In genomic region chr3:102237181-102237580, GRCh38 we compare ENCODE assay signal across 12 cellular contexts.
A peak's percentile ranks its signal among the peaks of the same experiment; 100 is the strongest.
DNase-seq lines count a peak whose midpoint lies in the region; ATAC-seq and TF ChIP-seq lines count a peak whose summit lies in the region.
"Had no signal": no experiment of that assay in that cellular context is flagged by ENCODE, and none has a peak within 500 bp of the region (broad histone marks: within the 10 kb centered on the region; RNA-seq: fewer than 3 reads in every experiment).

No MANE protein-coding gene starts in this region.

- no peaks in the 10 kb centered on the region for H3K79me2 ChIP-seq in smooth muscle cell (ENCODE audit: low read depth)

- no peaks in the 10 kb centered on the region for H3K36me3 ChIP-seq in BLaER1 treated with 17β-estradiol and CSF1 and Interleukin-3, amounts not matched to agents 10 nM and 100 nM
- no peaks in the 10 kb centered on the region for H3K36me3 ChIP-seq in colonic mucosa
- H3K36me3 ChIP-seq in smooth muscle cell (ENCODE audit: low read depth), result no peaks in the 10 kb centered on the region

- TF ChIP-seq CTCF in LNCaP clone FGC (IDR thresholded peaks at IDR 0.05; ENCODE audit: control insufficient read depth, extremely low read depth, insufficient read depth) (no peak), colonic mucosa (IDR thresholded peaks at IDR 0.05) (no peak), smooth muscle cell (IDR thresholded peaks at IDR 0.05; ENCODE audit: borderline replicate concordance, insufficient read depth, poor library complexity, severe bottlenecking) (no peak)

- no peaks in the 10 kb centered on the region for H4K20me1 ChIP-seq in BLaER1 treated with 17β-estradiol and CSF1 and Interleukin-3, amounts not matched to agents 10 nM and 100 nM
- no peaks in the 10 kb centered on the region for H4K20me1 ChIP-seq in smooth muscle cell (ENCODE audit: low read depth)

- H3F3A ChIP-seq in smooth muscle cell (ENCODE audit: low read depth), result no peaks in the 10 kb centered on the region

- peaks cover 16 to 52% (median 42%) of the 10 kb centered on the region in 10 experiments for H3K4me1 ChIP-seq in BLaER1 treated with 17β-estradiol and CSF1 and Interleukin-3, amounts not matched to agents 10 nM and 100 nM
- H3K4me1 ChIP-seq in colonic mucosa (peaks cover 5% of the 10 kb centered on the region), smooth muscle cell (ENCODE audit: low read depth) (peaks cover 8% of the 10 kb centered on the region)
- H3K4me1 ChIP-seq: Caco-2 had no signal

- ATAC-seq in HG03469 (IDR thresholded peaks at IDR 0.05; ENCODE audit: unreplicated experiment), result no peak
- ATAC-seq: HepG2 had no signal

- intact Hi-C loops in colonic mucosa (cut with DNase I), result no loop called here

- H3K9me3 ChIP-seq in BLaER1 treated with 17β-estradiol and CSF1 and Interleukin-3, amounts not matched to agents 10 nM and 100 nM (replicated peaks in 1 of 11), result no peaks in the 10 kb centered on the region
- no peaks in the 10 kb centered on the region for H3K9me3 ChIP-seq in colonic mucosa
- H3K9me3 ChIP-seq in smooth muscle cell (replicated peaks; ENCODE audit: low read depth), result no peaks in the 10 kb centered on the region
- H3K9me3 ChIP-seq: Caco-2 had no signal

- H3K4me2 ChIP-seq in BLaER1 treated with 17β-estradiol and CSF1 and Interleukin-3, amounts not matched to agents 10 nM and 100 nM, result peak overlapping the region in 8 of 11 experiments; percentile 4 to 76 (median 36); a peak in 10 of 22 replicates
- peak overlapping the region; percentile 49 for H3K4me2 ChIP-seq in smooth muscle cell

- no peak overlapping the region for H3K27ac ChIP-seq in BLaER1 treated with 17β-estradiol and CSF1 and Interleukin-3, amounts not matched to agents 10 nM and 100 nM
- H3K27ac ChIP-seq in colonic mucosa, result no peak overlapping the region
- peak overlapping the region; percentile 28 for H3K27ac ChIP-seq in smooth muscle cell (ENCODE audit: low read depth)

- WGBS in smooth muscle cell (ENCODE audit: low lambda C conversion rate), result 54% methylated on average over 3 of the region's 3 CpGs

- no peaks in the 10 kb centered on the region for H3K27me3 ChIP-seq in BLaER1 treated with 17β-estradiol and CSF1 and Interleukin-3, amounts not matched to agents 10 nM and 100 nM
- no peaks in the 10 kb centered on the region for H3K27me3 ChIP-seq in colonic mucosa
- H3K27me3 ChIP-seq in smooth muscle cell (ENCODE audit: low read depth), result no peaks in the 10 kb centered on the region

- DNase-seq in LNCaP clone FGC (ENCODE audit: low read depth) (peak; percentile 19), colonic mucosa (peak; percentile 38), smooth muscle cell (lab: John Stamatoyannopoulos, UW; ENCODE audit: unreplicated experiment) (no peak), RKO (ENCODE audit: low spot score) (no peak), GDM1 (lab: John Stamatoyannopoulos, UW) (no peak), NCI-H446 (lab: John Stamatoyannopoulos, UW) (no peak)
- DNase-seq: Caco-2; CD8-positive, alpha-beta memory T cell; H7 had no signal

- no peak overlapping the region for H2AFZ ChIP-seq in smooth muscle cell (ENCODE audit: low read depth)

- no peak overlapping the region for H3K9ac ChIP-seq in BLaER1 treated with 17β-estradiol and CSF1 and Interleukin-3, amounts not matched to agents 10 nM and 100 nM
- H3K9ac ChIP-seq in colonic mucosa (ENCODE audit: low read depth in 2 of 2, low read length in 2 of 2) (no peak overlapping the region), smooth muscle cell (ENCODE audit: low read depth) (no peak overlapping the region)

- no peak overlapping the region for H3K4me3 ChIP-seq in BLaER1 treated with 17β-estradiol and CSF1 and Interleukin-3, amounts not matched to agents 10 nM and 100 nM
- H3K4me3 ChIP-seq in LNCaP clone FGC (ENCODE audit: low read depth, low read length) (no peak overlapping the region), colonic mucosa (no peak overlapping the region), smooth muscle cell (no peak overlapping the region)

Comparison
In these comparisons a context has a peak if more than half of its experiments do, and no peak if none do; other contexts are left out.
1. DNase-seq: peak in LNCaP clone FGC (single experiment) and colonic mucosa (single experiment); none in smooth muscle cell (single experiment), RKO (single experiment), GDM1 (single experiment) and NCI-H446 (0 of 2).